Comparison of ENCODE assay signal across 8 cellular contexts in genomic region chr9:128829477-128830251, GRCh38. TPM values are rescaled to one million over a fixed set of nuclear protein-coding genes. Genes with fewer than 3 reads are reported as not detected.
A peak's percentile ranks its signal among the peaks of the same experiment; 100 is the strongest.
DNase-seq lines count a peak whose midpoint lies in the region; ATAC-seq and TF ChIP-seq lines count a peak whose summit lies in the region.

Gene SPOUT1, minus strand, starts transcription at chr9:128829794. Its CDS starts 14 bp downstream, at chr9:128829780.

- H2AFZ ChIP-seq in PC-3 (ENCODE audit: low read length) = peak within 1 kb of the TSS; percentile 65

- no peaks in the 10 kb centered on the region for H3K27me3 Mint-ChIP-seq in IgD-negative memory B cell

- H3K9ac ChIP-seq in PC-3 (ENCODE audit: low read length) = peak within 1 kb of the TSS; percentile 89
- H3K9ac ChIP-seq in mucosa of rectum (ENCODE audit: low read depth in 1 of 2, low read length in 2 of 2) = peak within 1 kb of the TSS; percentile 79 to 86

- H3K4me1 ChIP-seq in PC-3 (ENCODE audit: insufficient read depth, low read length) = peaks cover 9% of the 10 kb centered on the region
- H3K4me1 ChIP-seq in mucosa of rectum (ENCODE audit: control insufficient read depth in 2 of 2, insufficient read depth in 2 of 2, low read length in 2 of 2) = peaks cover 5 to 8% of the 10 kb centered on the region in 2 donors

- no TSS peak for BruUV-seq in PC-3 (replicated peaks; lab: Mats Ljungman, UMichigan)

- H3K9me3 Mint-ChIP-seq in IgD-negative memory B cell = no peaks in the 10 kb centered on the region

- TF ChIP-seq CTCF in PC-3 (conservative IDR thresholded peaks at IDR 0.05; ENCODE audit: low read depth, low read length) (no peak), epithelial cell of proximal tubule (conservative IDR thresholded peaks at IDR 0.05; ENCODE audit: low read depth, low read length) (no peak)

- peak within 1 kb of the TSS; percentile 100 for H3K4me2 ChIP-seq in PC-3 (ENCODE audit: low read length)

- H3K27ac ChIP-seq in PC-3 (ENCODE audit: low read length) (no peak within 1 kb of the TSS), mucosa of rectum (ENCODE audit: low read depth in 2 of 2, low read length in 2 of 2) (peak within 1 kb of the TSS; percentile 46 to 68)

- intact Hi-C loops in PC-3 (cut with micrococcal nuclease) = no loop called here

- POLR2A ChIA-PET in PC-3 (lab: Charles Lee; ENCODE audit: unreplicated experiment) = interaction anchor here (0.6 kb wide), 1 partner anchor 14 kb away, joined by 5 read pairs; no protein-coding TSS in a partner anchor

- ATAC-seq in GM21529 (IDR thresholded peaks at IDR 0.05; ENCODE audit: unreplicated experiment) = peak; percentile 96
- peak; percentile 97 for ATAC-seq in PC-3

- peaks cover 8 to 13% (median 12%) of the 10 kb centered on the region in 3 donors for H3K4me1 Mint-ChIP-seq in IgD-negative memory B cell

- no peaks in the 10 kb centered on the region; the same call in 1 of the 2 replicates for H3K36me3 ChIP-seq in PC-3 (ENCODE audit: low read depth, low read length)
- H3K36me3 ChIP-seq in mucosa of rectum (ENCODE audit: control insufficient read depth in 2 of 2, insufficient read depth in 2 of 2, low read length in 2 of 2) = peaks cover 18 to 30% of the 10 kb centered on the region in 2 donors

- no peaks in the 10 kb centered on the region for H3F3A ChIP-seq in PC-3 (ENCODE audit: low read length, unreplicated experiment)

- H4K20me1 ChIP-seq in PC-3 (ENCODE audit: low read length) = no peaks in the 10 kb centered on the region

- H3K79me2 ChIP-seq in PC-3 (ENCODE audit: low read length) = peaks cover 17% of the 10 kb centered on the region

- CTCF ChIA-PET in PC-3 (lab: Charles Lee) = interaction anchor here (0.6 to 1.1 kb wide), 4 partner anchors 12 to 332 kb away, joined by 4 to 6 read pairs (median 4); partner anchors contain the start of gene ENDOG

- H3K27me3 ChIP-seq in PC-3 (ENCODE audit: low read length) = no peaks in the 10 kb centered on the region
- no peaks in the 10 kb centered on the region for H3K27me3 ChIP-seq in mucosa of rectum (ENCODE audit: control insufficient read depth in 2 of 2, insufficient read depth in 2 of 2, low read length in 2 of 2)

- H3K9me3 ChIP-seq in PC-3 (ENCODE audit: low read length) (no peaks in the 10 kb centered on the region), mucosa of rectum (ENCODE audit: control insufficient read depth in 2 of 2, low read length in 2 of 2) (no peaks in the 10 kb centered on the region)

- H3K4me3 ChIP-seq in PC-3 (ENCODE audit: low read length) (peak within 1 kb of the TSS; percentile 98), epithelial cell of proximal tubule (ENCODE audit: low read depth, low read length) (peak within 1 kb of the TSS; percentile 84), mucosa of rectum (ENCODE audit: low read length in 2 of 2) (peak within 1 kb of the TSS; percentile 88 to 92)

- DNase-seq in DMS 273 treated with DMSO at 0.1 percent for 48 hours (lab: John Stamatoyannopoulos, UW) (peak; percentile 80), PC-3 (peak; percentile 95), epithelial cell of proximal tubule (ENCODE audit: low read depth) (peak; percentile 13)
- peak; percentile 95 for DNase-seq in activated T-cell treated with anti-CD3 and anti-CD28 coated beads, Interleukin-2, amount 50 U/mL, for 1 hour
- peak; percentile 96 for DNase-seq in stimulated activated CD8-positive, alpha-beta memory T cell treated with anti-CD3 and anti-CD28 coated beads, Interleukin-4, amount 100 ng/mL, for 48 hours

- peak within 1 kb of the TSS; percentile 51 to 72 (median 69) for H3K27ac Mint-ChIP-seq in IgD-negative memory B cell

- no peaks in the 10 kb centered on the region for H3K36me3 Mint-ChIP-seq in IgD-negative memory B cell

- no peaks in the 10 kb centered on the region for H3K9me2 ChIP-seq in PC-3 (replicated peaks; ENCODE audit: low read length)

- H3K4me3 Mint-ChIP-seq in IgD-negative memory B cell = peak within 1 kb of the TSS; percentile 91 to 99 (median 94)

RNA-seq across cellular contexts. Expression of gene SPOUT1, which starts in this region (rescaled TPM):
- polyA plus RNA-seq in IgD-negative memory B cell = 65.2 TPM
- 27.2 and 30.5 TPM in 2 replicates for total RNA-seq in PC-3 (2014; rRNA removed)
- 30.2 and 30.7 TPM in 2 replicates for total RNA-seq in epithelial cell of proximal tubule

Comparison
In these comparisons a context has a peak if more than half of its experiments do, and no peak if none do; other contexts are left out.
1. DNase-seq: peak in every context shown above with its lines; median percentile 96 in stimulated activated CD8-positive, alpha-beta memory T cell treated with anti-CD3 and anti-CD28 coated beads, Interleukin-4, amount 100 ng/mL, for 48 hours; 95 in PC-3; 95 in activated T-cell treated with anti-CD3 and anti-CD28 coated beads, Interleukin-2, amount 50 U/mL, for 1 hour; 80 in DMS 273 treated with DMSO at 0.1 percent for 48 hours; 13 in epithelial cell of proximal tubule.